In the genomic region with DNA sequence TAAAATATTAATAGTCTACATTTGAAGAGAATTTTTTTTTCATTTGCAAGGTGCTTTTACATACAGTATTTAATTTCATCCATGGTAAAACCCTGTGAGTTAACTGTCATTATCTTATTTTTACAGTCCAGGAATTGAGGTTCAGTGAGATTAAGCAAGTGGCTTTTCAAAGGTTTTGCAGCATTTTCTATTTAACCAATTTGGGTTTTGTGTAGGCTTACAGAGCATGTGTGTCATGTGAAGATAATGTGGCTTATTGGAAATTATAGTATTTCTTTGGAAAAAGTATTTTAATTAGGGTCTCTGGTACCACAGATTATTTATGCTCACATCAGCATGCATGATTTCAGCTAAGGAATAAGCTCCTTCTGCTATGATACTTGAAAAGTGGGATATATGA, we compare ENCODE assay signal across 31 cellular contexts. TPM values are rescaled to one million over a fixed set of nuclear protein-coding genes. Genes with fewer than 3 reads are reported as not detected.
"Had no signal": no experiment of that assay in that cellular context is flagged by ENCODE, and none has a peak within 500 bp of the region (broad histone marks: within the 10 kb centered on the region; RNA-seq: fewer than 3 reads in every experiment).

No MANE protein-coding gene starts in this region.

- DNase-seq: activated CD4-positive, alpha-beta memory T cell treated with anti-CD3 and anti-CD28 coated beads for 36 hours; activated CD4-positive, alpha-beta T cell treated with anti-CD3 and anti-CD28 coated beads for 36 hours; activated CD4-positive, alpha-beta T cell treated with anti-CD3 and anti-CD28 coated beads, Interleukin-2, amount 10 ng/mL, durations not matched to agents 24 days and 14 days; activated CD4-positive, CD25-positive, alpha-beta regulatory T cell; activated CD4-positive, CD25-positive, alpha-beta regulatory T cell treated with anti-CD3 and anti-CD28 coated beads, Interleukin-2, amount 50 U/mL, for 72 hours; activated CD8-positive, alpha-beta memory T cell treated with anti-CD3 and anti-CD28 coated beads, Interleukin-2, amount 10 ng/mL, durations not matched to agents 7 days and 5 days; activated CD8-positive, alpha-beta memory T cell treated with anti-CD3 and anti-CD28 coated beads, Interleukin-2, amount 50 U/mL, for 4 hours; activated CD8-positive, alpha-beta T cell treated with anti-CD3 and anti-CD28 coated beads, Interleukin-2, amount 10 ng/mL, durations not matched to agents 7 days and 5 days; activated effector memory CD4-positive, alpha-beta T cell treated with anti-CD3 and anti-CD28 coated beads, Interleukin-2, amount 50 U/mL, for 16 hours; activated naive CD4-positive, alpha-beta T cell; activated naive CD4-positive, alpha-beta T cell treated with anti-CD3 and anti-CD28 coated beads, Interleukin-2, amount 10 ng/mL, durations not matched to agents 7 days and 5 days; activated naive CD8-positive, alpha-beta T cell treated with anti-CD3 and anti-CD28 coated beads, Interleukin-2, amount 10 ng/mL, durations not matched to agents 7 days and 5 days; activated T-cell treated with anti-CD3 and anti-CD28 coated beads, Interleukin-2, amount 50 U/mL, for 1 hour; activated T-cell treated with anti-CD3 and anti-CD28 coated beads, Interleukin-2, amount 50 U/mL, for 48 hours; central memory CD4-positive, alpha-beta T cell; cerebellar nuclear complex; colonic mucosa; effector CD8-positive, alpha-beta T cell; foreskin keratinocyte; heart right ventricle; T-helper 2 cell had no signal

- FAIRE-seq: endometrium, endothelial cell of umbilical vein had no signal

- H3K27me3 ChIP-seq: ascending aorta, cardiac muscle cell, colonic mucosa, foreskin keratinocyte, gastroesophageal sphincter had no signal

- H3K9me3 ChIP-seq: ascending aorta, breast epithelium, colonic mucosa, gastroesophageal sphincter, heart right ventricle had no signal

- H3K27ac ChIP-seq: ascending aorta, breast epithelium, cardiac muscle cell, colonic mucosa, epithelial cell of prostate, foreskin keratinocyte, heart right ventricle had no signal

- H3K4me3 ChIP-seq: ascending aorta, breast epithelium, cardiac muscle cell, colonic mucosa, gastroesophageal sphincter, heart right ventricle had no signal

- H3K4me1 ChIP-seq: ascending aorta, breast epithelium, colonic mucosa, foreskin keratinocyte had no signal

- ATAC-seq: activated CD4-positive, alpha-beta T cell treated with anti-CD3 and anti-CD28 coated beads for 36 hours; activated CD8-positive, alpha-beta memory T cell treated with anti-CD3 and anti-CD28 coated beads, Interleukin-2, amount 10 ng/mL, durations not matched to agents 7 days and 5 days; activated CD8-positive, alpha-beta T cell treated with anti-CD3 and anti-CD28 coated beads, Interleukin-2, amount 10 ng/mL, durations not matched to agents 7 days and 5 days; activated naive CD4-positive, alpha-beta T cell treated with anti-CD3 and anti-CD28 coated beads, Interleukin-2, amount 50 U/mL, for 72 hours; esophagus mucosa; foreskin keratinocyte; gastroesophageal sphincter; heart right ventricle had no signal

- H3K36me3 ChIP-seq: ascending aorta, breast epithelium, cardiac muscle cell, colonic mucosa, gastroesophageal sphincter, heart right ventricle had no signal

RNA-seq across cellular contexts. Expression of gene XK, which starts 4.5 kb away (rescaled TPM):
- total RNA-seq: activated CD4-positive, alpha-beta memory T cell treated with anti-CD3 and anti-CD28 coated beads for 36 hours; activated CD8-positive, alpha-beta T cell treated with anti-CD3 and anti-CD28 coated beads, Interleukin-2, amount 10 ng/mL, durations not matched to agents 7 days and 5 days; glomerular endothelial cell had no signal
